10 cellular contexts compared by ENCODE assay signal in genomic region chrX:24145340-24146186, GRCh38. TPM values are rescaled to one million over a fixed set of nuclear protein-coding genes. Genes with fewer than 3 reads are reported as not detected.
DNase-seq lines count a peak whose midpoint lies in the region; ATAC-seq and TF ChIP-seq lines count a peak whose summit lies in the region.
"Had no signal": no experiment of that assay in that cellular context is flagged by ENCODE, and none has a peak within 500 bp of the region (broad histone marks: within the 10 kb centered on the region; RNA-seq: fewer than 3 reads in every experiment).

No MANE protein-coding gene starts in this region.

- H3K27me3 Mint-ChIP-seq in activated naive CD4-positive, alpha-beta T cell treated with anti-CD3 and anti-CD28 coated beads, Interleukin-2, amount 10 ng/mL, durations not matched to agents 7 days and 5 days: no peaks in the 10 kb centered on the region
- H3K27me3 Mint-ChIP-seq in type B pancreatic cell (no peaks in the 10 kb centered on the region), WTC11 (ENCODE audit: low read depth) (no peaks in the 10 kb centered on the region)

- TF ChIP-seq CTCF in type B pancreatic cell (conservative IDR thresholded peaks at IDR 0.05) (peak; percentile 52), left lung (IDR thresholded peaks at IDR 0.05) (no peak), WTC11 (IDR thresholded peaks at IDR 0.05) (no peak)

- DNase-seq in activated naive CD4-positive, alpha-beta T cell treated with anti-CD3 and anti-CD28 coated beads, Interleukin-2, amount 10 ng/mL, durations not matched to agents 7 days and 5 days: no peak
- DNase-seq in activated naive CD4-positive, alpha-beta T cell treated with Interleukin-2 at 50 U/mL for 16 hours: no peak
- DNase-seq in SK-MEL-5 (ENCODE audit: low read depth, low spot score) (peak; percentile 11), kidney glomerular epithelial cell (lab: John Stamatoyannopoulos, UW) (peak; percentile 34), type B pancreatic cell (ENCODE audit: extremely low spot score, unreplicated experiment) (no peak), left lung (no peak), WTC11 (ENCODE audit: low spot score) (no peak)
- DNase-seq: activated T-cell treated with anti-CD3 and anti-CD28 coated beads, Interleukin-2, amount 50 U/mL, for 72 hours; NCI-H526 had no signal

- ATAC-seq in GM18520 (IDR thresholded peaks at IDR 0.05; ENCODE audit: unreplicated experiment): no peak
- no peak for ATAC-seq in left lung
- no peak for ATAC-seq in WTC11
- ATAC-seq: activated T-cell treated with anti-CD3 and anti-CD28 coated beads, Interleukin-2, amount 50 U/mL, for 72 hours had no signal

- CTCF ChIA-PET in activated naive CD4-positive, alpha-beta T cell treated with anti-CD3 and anti-CD28 coated beads, Interleukin-2, amount 10 ng/mL, durations not matched to agents 7 days and 5 days (lab: Charles Lee): interaction anchor here (1.3 kb wide), 1 partner anchor 64 kb away, joined by 5 read pairs; no protein-coding TSS in a partner anchor
- CTCF ChIA-PET in WTC11 (lab: Charles Lee): no interaction called here

- H3K4me1 Mint-ChIP-seq in activated naive CD4-positive, alpha-beta T cell treated with anti-CD3 and anti-CD28 coated beads, Interleukin-2, amount 10 ng/mL, durations not matched to agents 7 days and 5 days: peaks cover 36% of the 10 kb centered on the region
- H3K4me1 Mint-ChIP-seq in type B pancreatic cell (ENCODE audit: unreplicated experiment) (peaks cover 43% of the 10 kb centered on the region), WTC11 (peaks cover 36% of the 10 kb centered on the region)

- no peaks in the 10 kb centered on the region for H3K9me3 Mint-ChIP-seq in activated naive CD4-positive, alpha-beta T cell treated with anti-CD3 and anti-CD28 coated beads, Interleukin-2, amount 10 ng/mL, durations not matched to agents 7 days and 5 days
- H3K9me3 Mint-ChIP-seq in type B pancreatic cell (no peaks in the 10 kb centered on the region), WTC11 (no peaks in the 10 kb centered on the region)
- H3K9me3 Mint-ChIP-seq: activated T-cell treated with anti-CD3 and anti-CD28 coated beads, Interleukin-2, amount 50 U/mL, for 72 hours had no signal

- POLR2A ChIA-PET in WTC11 (lab: Charles Lee): no interaction called here

- peaks cover 10 to 17% of the 10 kb centered on the region in 2 donors for H3K4me1 ChIP-seq in left lung

- no peaks in the 10 kb centered on the region for H3K9me3 ChIP-seq in left lung

- in situ Hi-C loops in SK-MEL-5 (cut with HindIII; ENCODE audit: low pct_unique_long_range_greater_than_20kb, low sequenced_read_pairs): no loop called here

- H3K27ac ChIP-seq in left lung: peak overlapping the region in 1 of 2 donors; percentile 5

- no peaks in the 10 kb centered on the region for H3K27me3 ChIP-seq in left lung

- peaks cover under 1% of the 10 kb centered on the region for H3K36me3 Mint-ChIP-seq in activated naive CD4-positive, alpha-beta T cell treated with anti-CD3 and anti-CD28 coated beads, Interleukin-2, amount 10 ng/mL, durations not matched to agents 7 days and 5 days
- no peaks in the 10 kb centered on the region for H3K36me3 Mint-ChIP-seq in type B pancreatic cell
- H3K36me3 Mint-ChIP-seq in WTC11: no peaks in the 10 kb centered on the region

- intact Hi-C loops in left lung (cut with DNase I): no loop called here

- H3K36me3 ChIP-seq in left lung: no peaks in the 10 kb centered on the region

- H3K27ac Mint-ChIP-seq in activated naive CD4-positive, alpha-beta T cell treated with anti-CD3 and anti-CD28 coated beads, Interleukin-2, amount 10 ng/mL, durations not matched to agents 7 days and 5 days: peak overlapping the region; percentile 68
- H3K27ac Mint-ChIP-seq in type B pancreatic cell (peak overlapping the region; percentile 87), WTC11 (no peak overlapping the region)

- H3K4me3 ChIP-seq in left lung: no peak overlapping the region

- H3K4me3 Mint-ChIP-seq in activated naive CD4-positive, alpha-beta T cell treated with anti-CD3 and anti-CD28 coated beads, Interleukin-2, amount 10 ng/mL, durations not matched to agents 7 days and 5 days: no peak overlapping the region
- H3K4me3 Mint-ChIP-seq in type B pancreatic cell: peak overlapping the region; percentile 34
- H3K4me3 Mint-ChIP-seq in WTC11: no peak overlapping the region

TF ChIP-seq in WTC11, 78 proteins besides CTCF, POLR2A, EP300 and RAD21:
- TF ChIP-seq ZNF512 (CRISPR knock-in tag; IDR thresholded peaks at IDR 0.05; ENCODE audit: borderline replicate concordance): no peak
- TF ChIP-seq TEAD4 (CRISPR knock-in tag; IDR thresholded peaks at IDR 0.05): no peak
- no peak for TF ChIP-seq TEAD1 (CRISPR knock-in tag; IDR thresholded peaks at IDR 0.05)

RNA-seq across cellular contexts. Expression of gene ZFX, which starts 4.0 kb away (rescaled TPM):
- total RNA-seq in SK-MEL-5 (2014; rRNA removed; shearing (Covaris generic)): 21.8 and 24.8 TPM in 2 replicates
- 11.4 and 16.6 TPM in 2 replicates for polyA plus RNA-seq in SK-MEL-5 (2015; cell fraction: cytosol; rRNA removed)
- 16.8 and 22.5 TPM in 2 replicates for polyA plus RNA-seq in SK-MEL-5 (2015; cell fraction: nucleus; rRNA removed)
- total RNA-seq in type B pancreatic cell (ENCODE audit: low replicate concordance) (68.8 and 79.7 TPM in 2 replicates), left lung (10 to 100 TPM; 40.4 to 50.7 TPM), WTC11 (2021) (19.3 to 24.3 TPM (median 23.4 TPM) in 3 replicates)

Comparison
In these comparisons a context has a peak if more than half of its experiments do, and no peak if none do; other contexts are left out.
1. DNase-seq: peak in SK-MEL-5 (single experiment) and kidney glomerular epithelial cell (single experiment); none in activated naive CD4-positive, alpha-beta T cell treated with anti-CD3 and anti-CD28 coated beads, Interleukin-2, amount 10 ng/mL, durations not matched to agents 7 days and 5 days (single experiment), activated naive CD4-positive, alpha-beta T cell treated with Interleukin-2 at 50 U/mL for 16 hours (single experiment), type B pancreatic cell (single experiment), left lung (0 of 2) and WTC11 (single experiment).